8 cellular contexts compared by ENCODE assay signal in genomic region chr12:3556716-3557115, GRCh38.
"Had no signal": no experiment of that assay in that cellular context is flagged by ENCODE, and none has a peak within 500 bp of the region (broad histone marks: within the 10 kb centered on the region; RNA-seq: fewer than 3 reads in every experiment).

No MANE protein-coding gene starts in this region.

- H3K4me3 ChIP-seq: GM23338, HAP-1 had no signal

- H3K9me3 ChIP-seq: HAP-1 had no signal

- H3K4me1 ChIP-seq: HAP-1 had no signal

- ATAC-seq: HCT116, HepG2 had no signal

- H3K36me3 ChIP-seq: HAP-1 had no signal

- FAIRE-seq: HepG2 had no signal

- DNase-seq: H7, HFFc6, KBM-7 had no signal

- H2AFZ ChIP-seq: GM23338 had no signal

- H3K4me2 ChIP-seq: GM23338 had no signal

- H3K27ac ChIP-seq: HL-60 had no signal
